8 cellular contexts compared by ENCODE assay signal in the genomic region with DNA sequence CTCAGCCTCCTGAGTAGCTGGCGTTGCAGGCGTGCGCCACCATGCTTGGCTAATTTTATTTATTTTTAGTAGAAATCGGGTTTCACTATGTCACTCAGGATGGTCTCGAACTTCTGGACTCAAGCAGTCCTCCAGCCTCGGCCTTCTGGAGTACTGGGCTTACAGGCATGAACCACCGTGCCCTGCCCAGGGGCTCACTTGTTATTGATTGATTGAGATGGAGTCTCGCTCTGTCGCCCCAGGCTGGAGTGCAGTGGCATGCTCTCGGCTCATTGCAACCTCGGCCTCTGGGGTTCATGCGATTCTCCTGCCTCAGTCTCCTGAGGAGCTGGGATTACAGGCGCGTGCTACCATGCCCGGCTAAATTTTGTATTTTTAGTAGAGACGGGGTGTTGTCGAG. TPM values are rescaled to one million over a fixed set of nuclear protein-coding genes. Genes with fewer than 3 reads are reported as not detected.
DNase-seq lines count a peak whose midpoint lies in the region; ATAC-seq and TF ChIP-seq lines count a peak whose summit lies in the region.

No MANE protein-coding gene starts in this region.

- H3K4me1 Mint-ChIP-seq in Calu3 (ENCODE audit: low read depth, unreplicated experiment), result peaks cover 66% of the 10 kb centered on the region

- peaks cover 30% of the 10 kb centered on the region for H4K20me1 ChIP-seq in OCI-LY3 (ENCODE audit: insufficient read depth, low read length)

- peaks cover 56% of the 10 kb centered on the region for H3K36me3 Mint-ChIP-seq in Calu3 (ENCODE audit: insufficient read depth, unreplicated experiment)

- no peaks in the 10 kb centered on the region for H3K9me3 Mint-ChIP-seq in Calu3 (ENCODE audit: low read depth, unreplicated experiment)

- H2AFZ ChIP-seq in OCI-LY3 (ENCODE audit: low read depth, low read length) (no peak overlapping the region), parathyroid adenoma (no peak overlapping the region)

- H3K4me1 ChIP-seq in OCI-LY3 (ENCODE audit: low read length) (peaks cover 16% of the 10 kb centered on the region), endocrine pancreas (ENCODE audit: control insufficient read depth, insufficient read depth, low read length) (peaks cover 22% of the 10 kb centered on the region), parathyroid adenoma (peaks cover 22% of the 10 kb centered on the region)

- H3K27me3 Mint-ChIP-seq in Calu3 (ENCODE audit: unreplicated experiment), result no peaks in the 10 kb centered on the region

- peak overlapping the region; percentile 85 for H3K4me2 ChIP-seq in OCI-LY3 (ENCODE audit: low read length)
- peak overlapping the region; percentile 76 for H3K4me2 ChIP-seq in parathyroid adenoma (ENCODE audit: low read length)

- peak overlapping the region; percentile 99 for H3K27ac Mint-ChIP-seq in Calu3 (ENCODE audit: unreplicated experiment)

- H3K79me2 ChIP-seq in OCI-LY3 (ENCODE audit: low read length), result peaks cover 81% of the 10 kb centered on the region
- H3K79me2 ChIP-seq in parathyroid adenoma, result peaks cover 53% of the 10 kb centered on the region

- ATAC-seq in HG03378 (IDR thresholded peaks at IDR 0.05; ENCODE audit: unreplicated experiment), result no peak

- no peak for DNase-seq in Calu3
- no peak for DNase-seq in HuH-7 (ENCODE audit: low spot score)
- no peak for DNase-seq in GM13976 (ENCODE audit: low spot score)
- no peak for DNase-seq in germinal center (ENCODE audit: low spot score)

- no peaks in the 10 kb centered on the region for H3K27me3 ChIP-seq in OCI-LY3 (ENCODE audit: low read depth, low read length)
- no peaks in the 10 kb centered on the region for H3K27me3 ChIP-seq in endocrine pancreas (ENCODE audit: control insufficient read depth, insufficient read depth, low read length)
- H3K27me3 ChIP-seq in parathyroid adenoma (ENCODE audit: control insufficient read depth, insufficient read depth, low read length), result no peaks in the 10 kb centered on the region

- BruUV-seq in Calu3 (replicated peaks; lab: Mats Ljungman, UMichigan), result no TSS peak

- CTCF ChIA-PET in Calu3 (lab: Charles Lee), result no interaction called here

- H3K4me3 ChIP-seq in OCI-LY3 (ENCODE audit: low read length), result peak overlapping the region; percentile 100
- H3K4me3 ChIP-seq in endocrine pancreas (ENCODE audit: control insufficient read depth, insufficient read depth, low read length), result peak overlapping the region; percentile 80
- H3K4me3 ChIP-seq in parathyroid adenoma (ENCODE audit: low read depth, low read length), result peak overlapping the region; percentile 93

- H3K9me3 ChIP-seq in OCI-LY3 (ENCODE audit: insufficient read depth, low read length), result no peaks in the 10 kb centered on the region
- H3K9me3 ChIP-seq in endocrine pancreas (ENCODE audit: control insufficient read depth, low read length), result no peaks in the 10 kb centered on the region
- H3K9me3 ChIP-seq in parathyroid adenoma (ENCODE audit: control insufficient read depth, low read length), result no peaks in the 10 kb centered on the region

- in situ Hi-C loops in GM13976 (cut with MboI; ENCODE audit: low sequenced_read_pairs, unreplicated experiment), result no loop called here

- TF ChIP-seq CTCF in Calu3 (IDR thresholded peaks at IDR 0.05; ENCODE audit: unreplicated experiment) (no peak), OCI-LY3 (IDR thresholded peaks at IDR 0.05; ENCODE audit: low read depth, low read length) (no peak), parathyroid adenoma (IDR thresholded peaks at IDR 0.05) (no peak), GM13976 (IDR thresholded peaks at IDR 0.05; ENCODE audit: borderline replicate concordance, control extremely low read depth, extremely low read depth, insufficient read depth, missing control alignments) (no peak)

- peak overlapping the region; percentile 95 for H3K4me3 Mint-ChIP-seq in Calu3 (ENCODE audit: low read depth, unreplicated experiment)

- H3K27ac ChIP-seq in OCI-LY3 (ENCODE audit: low read length), result no peak overlapping the region
- no peak overlapping the region for H3K27ac ChIP-seq in parathyroid adenoma

- intact Hi-C loops in Calu3 (cut with micrococcal nuclease; ENCODE audit: unreplicated experiment), result loop anchor here (2.0 to 5.0 kb wide), 2 partner anchors 36 to 91 kb away; partner anchors contain the start of gene AFF4

- H3K36me3 ChIP-seq in OCI-LY3 (replicated peaks; ENCODE audit: low read depth, low read length) (no peaks in the 10 kb centered on the region), endocrine pancreas (ENCODE audit: control insufficient read depth, insufficient read depth, low read length) (no peaks in the 10 kb centered on the region), parathyroid adenoma (ENCODE audit: control insufficient read depth, insufficient read depth, low read length) (no peaks in the 10 kb centered on the region)

- H3K9ac ChIP-seq in OCI-LY3 (ENCODE audit: low read length) (peak overlapping the region; percentile 97; the same call in 1 of the 2 replicates), endocrine pancreas (ENCODE audit: control insufficient read depth, insufficient read depth, low read length) (no peak overlapping the region), parathyroid adenoma (no peak overlapping the region)

RNA-seq across cellular contexts. Expression of gene HSPA4, which starts 1.6 kb away (rescaled TPM):
- total RNA-seq in Calu3 (2022), result 294 and 296 TPM in 2 replicates

RNA-seq across cellular contexts. Expression of gene ZCCHC10, which starts 27.1 kb away (rescaled TPM):
- total RNA-seq in Calu3 (2022), result 25.9 and 31.8 TPM in 2 replicates
